1 cellular context compared by ENCODE assay signal in genomic region chr20:47360489-47361267, GRCh38.
A peak's percentile ranks its signal among the peaks of the same experiment; 100 is the strongest.
TF ChIP-seq lines count a peak whose summit lies in the region.

No MANE protein-coding gene starts in this region.

TF ChIP-seq in IMR-90, 13 proteins besides CTCF, POLR2A, EP300 and RAD21 (continued from another document):
- TF ChIP-seq MAFK (IDR thresholded peaks at IDR 0.05; ENCODE audit: low read depth, low read length) (peak; percentile 56; the same call in 1 of the 2 replicates), MAZ (IDR thresholded peaks at IDR 0.05; ENCODE audit: borderline replicate concordance, low read depth, low read length) (peak; percentile 31; the same call in 1 of the 2 replicates), SMC3 (IDR thresholded peaks at IDR 0.05; ENCODE audit: low read depth, low read length) (no peak), CHD1 (IDR thresholded peaks at IDR 0.05; ENCODE audit: low read depth, low read length) (no peak), RFX5 (IDR thresholded peaks at IDR 0.05; ENCODE audit: low read depth, low read length) (no peak)
